In genomic region chr5:113292535-113292934, GRCh38 we compare ENCODE assay signal across 10 cellular contexts.
DNase-seq lines count a peak whose midpoint lies in the region; ATAC-seq and TF ChIP-seq lines count a peak whose summit lies in the region.
"Had no signal": no experiment of that assay in that cellular context is flagged by ENCODE, and none has a peak within 500 bp of the region (broad histone marks: within the 10 kb centered on the region; RNA-seq: fewer than 3 reads in every experiment).

No MANE protein-coding gene starts in this region.

- peaks cover 16% of the 10 kb centered on the region for H3K27me3 ChIP-seq in iPS-15b (ENCODE audit: control insufficient read depth, insufficient read depth, low read length)
- no peaks in the 10 kb centered on the region for H3K27me3 ChIP-seq in smooth muscle cell (ENCODE audit: low read depth)

- ATAC-seq in activated CD4-positive, alpha-beta T cell treated with anti-CD3 and anti-CD28 coated beads for 36 hours, result no peak
- ATAC-seq in activated naive CD8-positive, alpha-beta T cell treated with anti-CD3 and anti-CD28 coated beads, Interleukin-2, amount 50 U/mL, for 24 hours, result no peak
- ATAC-seq in GM21528 (IDR thresholded peaks at IDR 0.05; ENCODE audit: low FRiP score, unreplicated experiment) (no peak), GM18909 (IDR thresholded peaks at IDR 0.05; ENCODE audit: poor library complexity, unreplicated experiment) (no peak)
- no peak for ATAC-seq in stimulated activated memory B cell treated with anti-CD40 and anti-IgM and Interleukin-4, amounts not matched to agents 10 μg/mL and 1 μg/mL and 100 μg/mL, for 72 hours
- ATAC-seq: A549 had no signal

- no peaks in the 10 kb centered on the region for H3F3A ChIP-seq in smooth muscle cell (ENCODE audit: low read depth)

- WGBS in smooth muscle cell (ENCODE audit: low lambda C conversion rate), result 63% methylated on average over 4 of the region's 4 CpGs

- no peak for DNase-seq in activated CD4-positive, alpha-beta T cell treated with anti-CD3 and anti-CD28 coated beads for 36 hours
- DNase-seq in activated CD4-positive, alpha-beta T cell treated with anti-CD3 and anti-CD28 coated beads for 1 hour, result no peak
- DNase-seq in activated naive CD8-positive, alpha-beta T cell treated with anti-CD3 and anti-CD28 coated beads, Interleukin-2, amount 50 U/mL, for 24 hours, result no peak
- no peak for DNase-seq in smooth muscle cell (lab: John Stamatoyannopoulos, UW; ENCODE audit: unreplicated experiment)
- DNase-seq: activated effector memory CD4-positive, alpha-beta T cell treated with Interleukin-2 at 50 U/mL for 16 hours had no signal

- H3K36me3 Mint-ChIP-seq in activated CD4-positive, alpha-beta T cell treated with anti-CD3 and anti-CD28 coated beads for 36 hours (ENCODE audit: low read depth), result no peaks in the 10 kb centered on the region
- H3K36me3 Mint-ChIP-seq in activated naive CD8-positive, alpha-beta T cell treated with anti-CD3 and anti-CD28 coated beads, Interleukin-2, amount 50 U/mL, for 24 hours (ENCODE audit: low read depth), result no peaks in the 10 kb centered on the region
- no peaks in the 10 kb centered on the region for H3K36me3 Mint-ChIP-seq in stimulated activated memory B cell treated with anti-CD40 and anti-IgM and Interleukin-4, amounts not matched to agents 10 μg/mL and 1 μg/mL and 100 μg/mL, for 72 hours

- POLR2A ChIA-PET in activated CD4-positive, alpha-beta T cell treated with anti-CD3 and anti-CD28 coated beads for 36 hours (lab: Charles Lee), result no interaction called here

- H3K4me3 Mint-ChIP-seq in activated CD4-positive, alpha-beta T cell treated with anti-CD3 and anti-CD28 coated beads for 36 hours, result peak overlapping the region; percentile 78
- H3K4me3 Mint-ChIP-seq in activated naive CD8-positive, alpha-beta T cell treated with anti-CD3 and anti-CD28 coated beads, Interleukin-2, amount 50 U/mL, for 24 hours, result peak overlapping the region; percentile 85
- H3K4me3 Mint-ChIP-seq in stimulated activated memory B cell treated with anti-CD40 and anti-IgM and Interleukin-4, amounts not matched to agents 10 μg/mL and 1 μg/mL and 100 μg/mL, for 72 hours, result no peak overlapping the region

- intact Hi-C loops in activated CD4-positive, alpha-beta T cell treated with anti-CD3 and anti-CD28 coated beads for 36 hours (cut with DNase I, micrococcal nuclease), result no loop called here

- H3K4me2 ChIP-seq in smooth muscle cell, result peak overlapping the region; percentile 85
- H3K4me2 ChIP-seq: A549 had no signal

- H3K4me1 ChIP-seq in iPS-15b (ENCODE audit: control insufficient read depth, insufficient read depth, low read length) (peaks cover 39% of the 10 kb centered on the region), smooth muscle cell (ENCODE audit: low read depth) (peaks cover 11% of the 10 kb centered on the region)

- no peak overlapping the region for H3K9ac ChIP-seq in iPS-15b (ENCODE audit: low read depth, low read length)
- H3K9ac ChIP-seq in smooth muscle cell (ENCODE audit: low read depth), result no peak overlapping the region

- H3K9me3 ChIP-seq in iPS-15b (ENCODE audit: control insufficient read depth, insufficient read depth, low read length) (no peaks in the 10 kb centered on the region), smooth muscle cell (replicated peaks; ENCODE audit: low read depth) (no peaks in the 10 kb centered on the region)

- H3K27ac Mint-ChIP-seq in activated CD4-positive, alpha-beta T cell treated with anti-CD3 and anti-CD28 coated beads for 36 hours, result no peak overlapping the region
- no peak overlapping the region for H3K27ac Mint-ChIP-seq in activated naive CD8-positive, alpha-beta T cell treated with anti-CD3 and anti-CD28 coated beads, Interleukin-2, amount 50 U/mL, for 24 hours
- no peak overlapping the region for H3K27ac Mint-ChIP-seq in stimulated activated memory B cell treated with anti-CD40 and anti-IgM and Interleukin-4, amounts not matched to agents 10 μg/mL and 1 μg/mL and 100 μg/mL, for 72 hours

- peak overlapping the region; percentile 83 for H3K4me3 ChIP-seq in iPS-15b (ENCODE audit: low read depth, low read length)
- peak overlapping the region; percentile 82 for H3K4me3 ChIP-seq in smooth muscle cell
- H3K4me3 ChIP-seq: A549 had no signal

- H3K27me3 Mint-ChIP-seq in activated CD4-positive, alpha-beta T cell treated with anti-CD3 and anti-CD28 coated beads for 36 hours, result peaks cover 32% of the 10 kb centered on the region
- peaks cover 45% of the 10 kb centered on the region for H3K27me3 Mint-ChIP-seq in activated naive CD8-positive, alpha-beta T cell treated with anti-CD3 and anti-CD28 coated beads, Interleukin-2, amount 50 U/mL, for 24 hours
- H3K27me3 Mint-ChIP-seq in stimulated activated memory B cell treated with anti-CD40 and anti-IgM and Interleukin-4, amounts not matched to agents 10 μg/mL and 1 μg/mL and 100 μg/mL, for 72 hours, result peaks cover 75% of the 10 kb centered on the region

- CTCF ChIA-PET in activated CD4-positive, alpha-beta T cell treated with anti-CD3 and anti-CD28 coated beads for 36 hours (lab: Charles Lee), result interaction anchor here (0.6 kb wide), 1 partner anchor 11 kb away, joined by 3 read pairs; no protein-coding TSS in a partner anchor

- H3K36me3 ChIP-seq in iPS-15b (ENCODE audit: control insufficient read depth, insufficient read depth, low read length), result no peaks in the 10 kb centered on the region
- H3K36me3 ChIP-seq in smooth muscle cell (ENCODE audit: low read depth), result no peaks in the 10 kb centered on the region

- H3K4me1 Mint-ChIP-seq in activated CD4-positive, alpha-beta T cell treated with anti-CD3 and anti-CD28 coated beads for 36 hours, result peaks cover 15% of the 10 kb centered on the region
- peaks cover 19% of the 10 kb centered on the region for H3K4me1 Mint-ChIP-seq in activated naive CD8-positive, alpha-beta T cell treated with anti-CD3 and anti-CD28 coated beads, Interleukin-2, amount 50 U/mL, for 24 hours
- peaks cover 16% of the 10 kb centered on the region for H3K4me1 Mint-ChIP-seq in stimulated activated memory B cell treated with anti-CD40 and anti-IgM and Interleukin-4, amounts not matched to agents 10 μg/mL and 1 μg/mL and 100 μg/mL, for 72 hours

- H4K20me1 ChIP-seq in smooth muscle cell (ENCODE audit: low read depth), result peaks cover 56% of the 10 kb centered on the region

- no peak overlapping the region for H2AFZ ChIP-seq in smooth muscle cell (ENCODE audit: low read depth)

- H3K79me2 ChIP-seq in smooth muscle cell (ENCODE audit: low read depth), result peaks cover 10% of the 10 kb centered on the region

- no peak overlapping the region for H3K27ac ChIP-seq in smooth muscle cell (ENCODE audit: low read depth)
- H3K27ac ChIP-seq: A549 had no signal

- no peaks in the 10 kb centered on the region for H3K9me3 Mint-ChIP-seq in activated CD4-positive, alpha-beta T cell treated with anti-CD3 and anti-CD28 coated beads for 36 hours (ENCODE audit: low read depth)
- H3K9me3 Mint-ChIP-seq in activated naive CD8-positive, alpha-beta T cell treated with anti-CD3 and anti-CD28 coated beads, Interleukin-2, amount 50 U/mL, for 24 hours, result no peaks in the 10 kb centered on the region
- H3K9me3 Mint-ChIP-seq in stimulated activated memory B cell treated with anti-CD40 and anti-IgM and Interleukin-4, amounts not matched to agents 10 μg/mL and 1 μg/mL and 100 μg/mL, for 72 hours, result peaks cover 3% of the 10 kb centered on the region

- TF ChIP-seq CTCF in smooth muscle cell (IDR thresholded peaks at IDR 0.05; ENCODE audit: borderline replicate concordance, insufficient read depth, poor library complexity, severe bottlenecking), result no peak
